Comparison of ENCODE assay signal across 26 cellular contexts in the genomic region with DNA sequence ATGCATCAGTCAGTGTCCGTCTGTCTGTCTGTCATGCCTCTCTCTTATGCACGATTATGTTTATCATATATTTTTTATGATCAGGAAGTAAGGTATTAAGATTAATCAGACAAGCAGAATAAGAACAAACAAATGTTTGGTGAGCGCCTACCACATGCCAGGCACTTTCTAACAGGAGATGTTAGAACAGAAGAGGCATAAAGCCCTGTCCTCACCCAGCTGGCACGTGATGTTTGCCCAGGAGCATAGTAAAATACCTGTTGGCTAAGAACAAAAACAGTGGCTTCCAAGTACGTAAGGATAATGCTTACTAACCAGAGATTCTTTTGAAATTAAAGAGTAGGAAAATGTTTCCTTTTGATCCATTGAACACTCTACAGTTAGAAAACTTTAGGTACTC.
DNase-seq lines count a peak whose midpoint lies in the region; FAIRE-seq and TF ChIP-seq lines count a peak whose summit lies in the region.
"Had no signal": no experiment of that assay in that cellular context is flagged by ENCODE, and none has a peak within 500 bp of the region (broad histone marks: within the 10 kb centered on the region; RNA-seq: fewer than 3 reads in every experiment).

No MANE protein-coding gene starts in this region.

- 0 out of 2 replicates have a peak overlapping the region, but pooled peaks have one; percentile 21 for H3K27ac ChIP-seq in VCaP
- H3K27ac ChIP-seq in small intestine (ENCODE audit: low read depth in 1 of 2, low read length in 1 of 2) = no peak overlapping the region
- H3K27ac ChIP-seq in testis = no peak overlapping the region
- H3K27ac ChIP-seq: BLaER1 had no signal

- no peak for FAIRE-seq in small intestine (lab: Jason Lieb, UNC)
- FAIRE-seq: A204.1, GM12878, GM12892, GM18507 had no signal

- TF ChIP-seq CTCF in VCaP (conservative IDR thresholded peaks at IDR 0.05) = no peak
- TF ChIP-seq CTCF in testis (IDR thresholded peaks at IDR 0.05) = no peak
- TF ChIP-seq CTCF in GM20000 (IDR thresholded peaks at IDR 0.05; ENCODE audit: extremely low read depth, missing control alignments) = no peak

- no peaks in the 10 kb centered on the region for H3K27me3 ChIP-seq in small intestine (ENCODE audit: control insufficient read depth in 2 of 2, insufficient read depth in 2 of 2, low read length in 2 of 2)
- no peaks in the 10 kb centered on the region for H3K27me3 ChIP-seq in testis
- H3K27me3 ChIP-seq: BE2C, BLaER1 had no signal

- no peaks in the 10 kb centered on the region for H3K4me1 ChIP-seq in small intestine (ENCODE audit: control insufficient read depth in 2 of 2, insufficient read depth in 1 of 2, low read depth in 1 of 2, low read length in 1 of 2)
- H3K4me1 ChIP-seq in testis = no peaks in the 10 kb centered on the region
- H3K4me1 ChIP-seq: BE2C, BLaER1 had no signal

- no peak for TF ChIP-seq POLR2A in testis (IDR thresholded peaks at IDR 0.05)

- WGBS in small intestine, 3 donors = 64 to 72% (median 69%) methylated on average over 5 of the region's 5 CpGs
- 85 to 88% methylated on average over 5 of the region's 5 CpGs for WGBS in testis, 2 donors

- DNase-seq in NCI-H69 (lab: John Stamatoyannopoulos, UW) (peak; percentile 33), small intestine (peak; percentile 6), testis (no peak), GM20000 (ENCODE audit: low spot score) (no peak)
- DNase-seq in stimulated activated CD4-positive, alpha-beta T cell treated with anti-CD3 and anti-CD28 coated beads, Interleukin-2, amount 100 ng/mL, for 24 hours = no peak
- DNase-seq: 8988T; ACHN; BE2C; C1 segment of cervical spinal cord; CD4-positive, alpha-beta memory T cell; CD4-positive, CD25-positive, alpha-beta regulatory T cell; CD8-positive, alpha-beta memory T cell; COR-L47; DMS 273 treated with DMSO at 0.1 percent for 48 hours; DMS153; DMS53; DMS79; DND-41; EL; GDM1 had no signal

- H3K36me3 ChIP-seq in small intestine (ENCODE audit: control insufficient read depth in 2 of 2, insufficient read depth in 2 of 2, low read length in 2 of 2) (no peaks in the 10 kb centered on the region), testis (ENCODE audit: low read depth, missing control alignments) (no peaks in the 10 kb centered on the region)
- H3K36me3 ChIP-seq: BE2C, BLaER1 had no signal

- intact Hi-C loops in testis (cut with DNase I; ENCODE audit: low total_unique reads) = no loop called here

- H3K4me3 ChIP-seq in small intestine (ENCODE audit: low read depth in 1 of 2, low read length in 2 of 2) (no peak overlapping the region), testis (no peak overlapping the region)
- H3K4me3 ChIP-seq: BLaER1, GM12878 had no signal

- H3K9me3 ChIP-seq in small intestine (ENCODE audit: control insufficient read depth, low read depth) = no peaks in the 10 kb centered on the region
- no peaks in the 10 kb centered on the region for H3K9me3 ChIP-seq in testis
- H3K9me3 ChIP-seq: BE2C had no signal

Comparison
In these comparisons a context has a peak if more than half of its experiments do, and no peak if none do; other contexts are left out.
1. DNase-seq: peak in NCI-H69 (single experiment) and small intestine (single experiment); none in testis (single experiment), stimulated activated CD4-positive, alpha-beta T cell treated with anti-CD3 and anti-CD28 coated beads, Interleukin-2, amount 100 ng/mL, for 24 hours (0 of 2) and GM20000 (single experiment).